In the genomic region with DNA sequence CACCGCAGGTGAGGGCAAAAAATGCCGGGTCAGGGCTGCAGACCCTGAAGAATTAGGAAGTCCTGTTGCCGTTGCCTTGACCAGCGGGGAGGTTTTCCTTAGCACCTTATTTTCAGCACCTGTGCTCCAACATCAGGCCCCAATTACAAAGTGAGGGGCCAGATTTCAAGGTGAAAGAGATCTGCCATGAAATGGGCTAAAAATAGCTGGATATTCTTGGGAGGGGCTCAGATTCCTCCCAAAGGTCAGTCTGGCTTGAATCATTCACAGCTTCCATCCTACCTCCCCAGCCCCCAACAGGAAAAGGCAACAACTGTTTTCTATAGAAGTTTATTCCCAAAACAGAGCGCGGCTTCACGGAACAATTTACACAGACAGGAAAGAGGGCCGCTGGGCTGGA, we compare ENCODE assay signal across 9 cellular contexts. TPM values are rescaled to one million over a fixed set of nuclear protein-coding genes. Genes with fewer than 3 reads are reported as not detected.
DNase-seq lines count a peak whose midpoint lies in the region; ATAC-seq, FAIRE-seq and TF ChIP-seq lines count a peak whose summit lies in the region.
"Had no signal": no experiment of that assay in that cellular context is flagged by ENCODE, and none has a peak within 500 bp of the region (broad histone marks: within the 10 kb centered on the region; RNA-seq: fewer than 3 reads in every experiment).

No MANE protein-coding gene starts in this region.

- peak in 1 of 5 donors; percentile 12 for DNase-seq in CD4-positive, alpha-beta memory T cell
- DNase-seq in PC-3 (no peak), endothelial cell of umbilical vein (ENCODE audit: low read depth, low spot score) (no peak), neuronal stem cell (ENCODE audit: low spot score) (no peak), NCI-H69 (lab: John Stamatoyannopoulos, UW) (no peak), D341Med (ENCODE audit: low spot score) (no peak)

- no peaks in the 10 kb centered on the region for H3K27me3 ChIP-seq in CD4-positive, alpha-beta memory T cell (ENCODE audit: insufficient read depth, low read length)
- no peaks in the 10 kb centered on the region for H3K27me3 ChIP-seq in PC-3 (ENCODE audit: low read length)
- H3K27me3 ChIP-seq in endothelial cell of umbilical vein (ENCODE audit: control insufficient read depth in 2 of 2, insufficient read depth in 2 of 2, low read length in 2 of 2) = no peaks in the 10 kb centered on the region
- no peaks in the 10 kb centered on the region for H3K27me3 ChIP-seq in neuronal stem cell (ENCODE audit: control insufficient read depth in 3 of 3, insufficient read depth in 3 of 3, low read depth in 1 of 3, low read length in 3 of 3)

- H3K4me3 Mint-ChIP-seq in CD4-positive, alpha-beta memory T cell = peak overlapping the region; percentile 86 to 92 (median 89)

- H3F3A ChIP-seq in PC-3 (ENCODE audit: low read length, unreplicated experiment) = no peaks in the 10 kb centered on the region

- no peak overlapping the region for H2BK15ac ChIP-seq in neuronal stem cell (ENCODE audit: low read length)

- H2BK5ac ChIP-seq in neuronal stem cell (ENCODE audit: low read length) = no peak overlapping the region

- peak overlapping the region in 3 of 7 donors; percentile 4 to 74 (median 29) for H3K27ac Mint-ChIP-seq in CD4-positive, alpha-beta memory T cell

- no peaks in the 10 kb centered on the region for H3K36me3 ChIP-seq in CD4-positive, alpha-beta memory T cell (ENCODE audit: insufficient read depth, low read length)
- H3K36me3 ChIP-seq in PC-3 (ENCODE audit: low read depth, low read length) (peaks cover 4% of the 10 kb centered on the region), endothelial cell of umbilical vein (ENCODE audit: control insufficient read depth in 2 of 2, extremely low read depth in 1 of 2, insufficient read depth in 2 of 2, low read length in 2 of 2) (peaks cover 0 to 11% of the 10 kb centered on the region in 2 experiments), neuronal stem cell (replicated peaks in 1 of 2; ENCODE audit: control insufficient read depth in 2 of 2, insufficient read depth in 2 of 2, low read length in 2 of 2) (peaks cover 34 to 65% of the 10 kb centered on the region in 2 donors)

- no peaks in the 10 kb centered on the region for H3K9me1 ChIP-seq in endothelial cell of umbilical vein (replicated peaks; ENCODE audit: control insufficient read depth, extremely low read depth, insufficient read depth, low read length)

- H3K9me2 ChIP-seq in PC-3 (replicated peaks; ENCODE audit: low read length) = no peaks in the 10 kb centered on the region

- peak overlapping the region; percentile 60 for H3K27ac ChIP-seq in CD4-positive, alpha-beta memory T cell (ENCODE audit: low read depth, low read length)
- H3K27ac ChIP-seq in PC-3 (ENCODE audit: low read length) (no peak overlapping the region), endothelial cell of umbilical vein (ENCODE audit: insufficient read depth, low read depth, low read length) (no peak overlapping the region), neuronal stem cell (replicated peaks; ENCODE audit: low read length) (peak overlapping the region; percentile 90)

- H3K9me3 Mint-ChIP-seq in CD4-positive, alpha-beta memory T cell = no peaks in the 10 kb centered on the region

- no peak overlapping the region for H4K91ac ChIP-seq in neuronal stem cell (ENCODE audit: low read depth, low read length, poor library complexity)

- dilution Hi-C loops in endothelial cell of umbilical vein (cut with MboI; ENCODE audit: extremely low pct_ligation_motif_present, low sequenced_read_pairs) = no loop called here

- peak overlapping the region; percentile 71 for H2AFZ ChIP-seq in PC-3 (ENCODE audit: low read length)
- H2AFZ ChIP-seq in endothelial cell of umbilical vein (ENCODE audit: low read depth, low read length) = peak overlapping the region; percentile 35
- peak overlapping the region; percentile 95 for H2AFZ ChIP-seq in neuronal stem cell (ENCODE audit: low read length)

- H3K79me2 ChIP-seq in PC-3 (ENCODE audit: low read length) (peaks cover 22% of the 10 kb centered on the region), endothelial cell of umbilical vein (ENCODE audit: control insufficient read depth, insufficient read depth, low read length) (no peaks in the 10 kb centered on the region)

- H3K9me3 ChIP-seq in CD4-positive, alpha-beta memory T cell (ENCODE audit: control insufficient read depth in 1 of 2, low read length in 2 of 2) = no peaks in the 10 kb centered on the region
- no peaks in the 10 kb centered on the region for H3K9me3 ChIP-seq in PC-3 (ENCODE audit: low read length)
- H3K9me3 ChIP-seq in endothelial cell of umbilical vein (replicated peaks; ENCODE audit: control insufficient read depth, insufficient read depth, low read length) = no peaks in the 10 kb centered on the region
- no peaks in the 10 kb centered on the region for H3K9me3 ChIP-seq in neuronal stem cell (replicated peaks in 1 of 2; ENCODE audit: control insufficient read depth in 2 of 2, insufficient read depth in 1 of 2, low read depth in 1 of 2, low read length in 2 of 2)

- intact Hi-C loops in CD4-positive, alpha-beta memory T cell (cut with micrococcal nuclease) = no loop called here
- intact Hi-C loops in PC-3 (cut with micrococcal nuclease) (no loop called here), endothelial cell of umbilical vein (cut with micrococcal nuclease) (no loop called here)

- H3K14ac ChIP-seq in neuronal stem cell (ENCODE audit: low read length) = no peak overlapping the region

- peak overlapping the region; percentile 18 for H2AK5ac ChIP-seq in neuronal stem cell (ENCODE audit: low read depth, low read length)

- no TSS peak for BruUV-seq in PC-3 (replicated peaks; lab: Mats Ljungman, UMichigan)
- no TSS peak for BruUV-seq in endothelial cell of umbilical vein (replicated peaks; lab: Mats Ljungman, UMichigan)

- POLR2A ChIA-PET in CD4-positive, alpha-beta memory T cell (lab: Charles Lee; ENCODE audit: partially characterized antibody) = interaction anchor here (0.5 to 2.6 kb wide), 8 partner anchors 21 to 393 kb away, joined by 3 to 14 read pairs (median 6); partner anchors contain the start of genes CCDC51, CELSR3, IMPDH2 and PFKFB4
- POLR2A ChIA-PET in PC-3 (lab: Charles Lee; ENCODE audit: unreplicated experiment) (interaction anchor here (0.6 kb wide), 1 partner anchor 211 kb away, joined by 4 read pairs; the partner anchor contains the start of gene PRKAR2A), endothelial cell of umbilical vein (lab: Charles Lee) (interaction anchor here (1.1 kb wide), 1 partner anchor 20 kb away, joined by 6 read pairs; no protein-coding TSS in a partner anchor)

- H4K20me1 ChIP-seq in PC-3 (ENCODE audit: low read length) = no peaks in the 10 kb centered on the region
- no peaks in the 10 kb centered on the region for H4K20me1 ChIP-seq in endothelial cell of umbilical vein (replicated peaks; ENCODE audit: control insufficient read depth, extremely low read depth, insufficient read depth, low read length)

- peak overlapping the region; percentile 45 for H3K23ac ChIP-seq in neuronal stem cell (ENCODE audit: low read depth, low read length, poor library complexity)

- peaks cover 0 to 1% of the 10 kb centered on the region in 2 donors for H3K27me3 Mint-ChIP-seq in CD4-positive, alpha-beta memory T cell

- H3K4me2 ChIP-seq in PC-3 (ENCODE audit: low read length) (peak overlapping the region; percentile 96), endothelial cell of umbilical vein (ENCODE audit: insufficient read depth, low read length) (peak overlapping the region; percentile 83), neuronal stem cell (ENCODE audit: insufficient read depth, low read length, poor library complexity, severe bottlenecking) (peak overlapping the region; percentile 70)

- CTCF ChIA-PET in CD4-positive, alpha-beta memory T cell (lab: Charles Lee; ENCODE audit: partially characterized antibody) = interaction anchor here (0.6 to 1.7 kb wide), 9 partner anchors 12 to 299 kb away, joined by 3 to 7 read pairs (median 4); partner anchors contain the start of gene TMEM89
- CTCF ChIA-PET in PC-3 (lab: Charles Lee) = interaction anchor here (0.5 to 1.4 kb wide), 5 partner anchors 50 to 104 kb away, joined by 3 to 6 read pairs (median 3); partner anchors contain the start of genes PFKFB4 and UCN2
- CTCF ChIA-PET in endothelial cell of umbilical vein (lab: Charles Lee) = interaction anchor here (0.8 to 4.5 kb wide), 16 partner anchors 10 to 200 kb away, joined by 3 to 32 read pairs (median 6); partner anchors contain the start of genes CELSR3, PFKFB4 and UQCRC1

- TF ChIP-seq CTCF in PC-3 (conservative IDR thresholded peaks at IDR 0.05; ENCODE audit: low read depth, low read length) = no peak
- TF ChIP-seq CTCF in endothelial cell of umbilical vein (IDR thresholded peaks at IDR 0.05; ENCODE audit: extremely low read depth in 1 of 2, insufficient read depth in 1 of 2, low read depth in 1 of 2, low read length in 2 of 2) = no peak

- ATAC-seq in PC-3 = no peak
- ATAC-seq in GM18873 (IDR thresholded peaks at IDR 0.05; ENCODE audit: low FRiP score, unreplicated experiment) = no peak
- ATAC-seq in GM19463 (IDR thresholded peaks at IDR 0.05; ENCODE audit: unreplicated experiment) = no peak

- peak overlapping the region; percentile 1 for H3K18ac ChIP-seq in neuronal stem cell (ENCODE audit: low read length)

- H3K4me1 Mint-ChIP-seq in CD4-positive, alpha-beta memory T cell = peaks cover 3 to 25% (median 15%) of the 10 kb centered on the region in 4 donors

- H3K4me1 ChIP-seq in CD4-positive, alpha-beta memory T cell (ENCODE audit: insufficient read depth, low read length) = peaks cover 18% of the 10 kb centered on the region
- H3K4me1 ChIP-seq in PC-3 (ENCODE audit: insufficient read depth, low read length) = peaks cover 26% of the 10 kb centered on the region
- peaks cover 17% of the 10 kb centered on the region for H3K4me1 ChIP-seq in endothelial cell of umbilical vein (ENCODE audit: control insufficient read depth, extremely low read depth, insufficient read depth, low read length)
- peaks cover 13 to 22% of the 10 kb centered on the region in 2 donors for H3K4me1 ChIP-seq in neuronal stem cell (ENCODE audit: control insufficient read depth in 2 of 2, insufficient read depth in 1 of 2, low read depth in 1 of 2, low read length in 2 of 2)

- H3K79me1 ChIP-seq in neuronal stem cell (ENCODE audit: low read depth, low read length) = peaks cover 8% of the 10 kb centered on the region

- no peak overlapping the region for H2BK120ac ChIP-seq in neuronal stem cell (ENCODE audit: low read depth, low read length)

- no peak for TF ChIP-seq POLR2A in endothelial cell of umbilical vein (IDR thresholded peaks at IDR 0.05; ENCODE audit: low read depth, low read length)

- no peak overlapping the region for H2BK12ac ChIP-seq in neuronal stem cell (ENCODE audit: low read length)

- peaks cover 0 to 4% of the 10 kb centered on the region in 2 donors for H3K36me3 Mint-ChIP-seq in CD4-positive, alpha-beta memory T cell

- no peak overlapping the region for H3K4ac ChIP-seq in neuronal stem cell (ENCODE audit: low read length)

- no peak overlapping the region for H4K8ac ChIP-seq in neuronal stem cell (ENCODE audit: low read depth, low read length)

- WGBS in neuronal stem cell (ENCODE audit: extremely low coverage in 2 of 2, insufficient read length in 2 of 2, insufficient replicate concordance in 1 of 2), 2 donors = no CpG with 5 or more reads among the region's 8 CpGs

- peak; percentile 61 for FAIRE-seq in endothelial cell of umbilical vein (lab: Jason Lieb, UNC)

- H3K9ac ChIP-seq in PC-3 (ENCODE audit: low read length) = peak overlapping the region; percentile 83
- peak overlapping the region; percentile 10 for H3K9ac ChIP-seq in endothelial cell of umbilical vein (replicated peaks; ENCODE audit: extremely low read depth, insufficient read depth, low read length)
- H3K9ac ChIP-seq in neuronal stem cell (ENCODE audit: low read depth, low read length, poor library complexity) = no peak overlapping the region

- peak overlapping the region; percentile 57 to 91 for H3K4me3 ChIP-seq in CD4-positive, alpha-beta memory T cell (ENCODE audit: low read length in 2 of 2)
- H3K4me3 ChIP-seq in PC-3 (ENCODE audit: low read length) (peak overlapping the region; percentile 90), endothelial cell of umbilical vein (replicated peaks in 1 of 3; ENCODE audit: insufficient read depth in 1 of 3, low read depth in 1 of 3, low read length in 3 of 3) (peak overlapping the region in 2 of 3 experiments; percentile 28 to 93), neuronal stem cell (ENCODE audit: low read length in 2 of 2) (peak overlapping the region; percentile 82 to 83)

RNA-seq across cellular contexts. Expression of gene SLC26A6, which starts 0.9 kb away (rescaled TPM):
- 10 to 100 TPM; 31.6 to 32.4 TPM for total RNA-seq in CD4-positive, alpha-beta memory T cell
- polyA plus RNA-seq in CD4-positive, alpha-beta memory T cell = 1 to 10 TPM; 3.0 to 3.5 TPM
- total RNA-seq in PC-3 (2014; rRNA removed) (38.1 and 44.9 TPM in 2 replicates), endothelial cell of umbilical vein (32.2 and 34.8 TPM in 2 replicates)
- polyA plus RNA-seq in endothelial cell of umbilical vein = 31.0 and 35.3 TPM in 2 replicates
- polyA plus RNA-seq in endothelial cell of umbilical vein (2011; cell fraction: cytosol; rRNA removed) = 11.0 and 13.2 TPM in 2 replicates
- polyA plus RNA-seq in endothelial cell of umbilical vein (2011; cell fraction: nucleus; rRNA removed) = 277 and 301 TPM in 2 replicates
- 16.9 and 17.3 TPM in 2 replicates for polyA plus RNA-seq in endothelial cell of umbilical vein (2012)
- polyA minus RNA-seq in endothelial cell of umbilical vein = 19.7 and 30.4 TPM in 2 replicates
- polyA minus RNA-seq in endothelial cell of umbilical vein (2011; cell fraction: cytosol; rRNA and poly(A)+ RNA removed) = 16.7 TPM
- polyA minus RNA-seq in endothelial cell of umbilical vein (2011; cell fraction: nucleus; rRNA and poly(A)+ RNA removed) = 43.9 and 50.3 TPM in 2 replicates
- polyA plus RNA-seq in neuronal stem cell (2013, experiment 1 of 2) = 30.0 TPM
- 29.9 TPM for polyA plus RNA-seq in neuronal stem cell (2013, experiment 2 of 2)

RNA-seq across cellular contexts. Expression of gene TMEM89, which starts 14.6 kb away (rescaled TPM):
- total RNA-seq in CD4-positive, alpha-beta memory T cell = not detected
- not detected for polyA plus RNA-seq in CD4-positive, alpha-beta memory T cell
- total RNA-seq in PC-3 (2014; rRNA removed) (not detected in 2 replicates), endothelial cell of umbilical vein (not detected in 2 replicates)
- polyA plus RNA-seq in endothelial cell of umbilical vein = not detected in 2 replicates
- polyA plus RNA-seq in endothelial cell of umbilical vein (2011; cell fraction: cytosol; rRNA removed) = not detected in 2 replicates
- 0.51 TPM in 1 of 2 replicates, not detected in the other for polyA plus RNA-seq in endothelial cell of umbilical vein (2011; cell fraction: nucleus; rRNA removed)
- polyA plus RNA-seq in endothelial cell of umbilical vein (2012) = not detected in 2 replicates
- not detected in 2 replicates for polyA minus RNA-seq in endothelial cell of umbilical vein
- polyA minus RNA-seq in endothelial cell of umbilical vein (2011; cell fraction: cytosol; rRNA and poly(A)+ RNA removed) = not detected
- not detected in 2 replicates for polyA minus RNA-seq in endothelial cell of umbilical vein (2011; cell fraction: nucleus; rRNA and poly(A)+ RNA removed)
- polyA plus RNA-seq in neuronal stem cell (2013, experiment 1 of 2) = 0.15 TPM
- not detected for polyA plus RNA-seq in neuronal stem cell (2013, experiment 2 of 2)
- total RNA-seq: mesenteric fat pad had no signal

RNA-seq across cellular contexts. Expression of gene CELSR3, which starts 26.5 kb away (rescaled TPM):
- 1 to 10 TPM; 3.3 to 3.5 TPM for total RNA-seq in CD4-positive, alpha-beta memory T cell
- under 1 TPM; 0.04 to 0.78 TPM for polyA plus RNA-seq in CD4-positive, alpha-beta memory T cell
- total RNA-seq in PC-3 (2014; rRNA removed) (0.92 and 1.1 TPM in 2 replicates), endothelial cell of umbilical vein (0.46 and 0.71 TPM in 2 replicates)
- 0.25 and 0.32 TPM in 2 replicates for polyA plus RNA-seq in endothelial cell of umbilical vein
- 0.12 and 0.16 TPM in 2 replicates for polyA plus RNA-seq in endothelial cell of umbilical vein (2011; cell fraction: cytosol; rRNA removed)
- polyA plus RNA-seq in endothelial cell of umbilical vein (2011; cell fraction: nucleus; rRNA removed) = 0.90 and 1.2 TPM in 2 replicates
- 0.24 and 0.37 TPM in 2 replicates for polyA plus RNA-seq in endothelial cell of umbilical vein (2012)
- 0.36 and 0.76 TPM in 2 replicates for polyA minus RNA-seq in endothelial cell of umbilical vein
- polyA minus RNA-seq in endothelial cell of umbilical vein (2011; cell fraction: cytosol; rRNA and poly(A)+ RNA removed) = 3.7 TPM
- polyA minus RNA-seq in endothelial cell of umbilical vein (2011; cell fraction: nucleus; rRNA and poly(A)+ RNA removed) = 0.82 and 1.0 TPM in 2 replicates
- polyA plus RNA-seq in neuronal stem cell (2013, experiment 1 of 2) = 8.4 TPM
- 8.5 TPM for polyA plus RNA-seq in neuronal stem cell (2013, experiment 2 of 2)

RNA-seq across cellular contexts. Expression of gene UQCRC1, which starts 26.7 kb away (rescaled TPM):
- total RNA-seq in CD4-positive, alpha-beta memory T cell = 10 to 100 TPM; 73.7 to 91.3 TPM
- polyA plus RNA-seq in CD4-positive, alpha-beta memory T cell = 100 to 1,000 TPM; 152 to 313 TPM
- total RNA-seq in PC-3 (2014; rRNA removed) (575 and 622 TPM in 2 replicates), endothelial cell of umbilical vein (184 and 186 TPM in 2 replicates)
- 415 and 427 TPM in 2 replicates for polyA plus RNA-seq in endothelial cell of umbilical vein
- 307 and 337 TPM in 2 replicates for polyA plus RNA-seq in endothelial cell of umbilical vein (2011; cell fraction: cytosol; rRNA removed)
- polyA plus RNA-seq in endothelial cell of umbilical vein (2011; cell fraction: nucleus; rRNA removed) = 290 and 315 TPM in 2 replicates
- 171 and 242 TPM in 2 replicates for polyA plus RNA-seq in endothelial cell of umbilical vein (2012)
- 542 and 636 TPM in 2 replicates for polyA minus RNA-seq in endothelial cell of umbilical vein
- polyA minus RNA-seq in endothelial cell of umbilical vein (2011; cell fraction: cytosol; rRNA and poly(A)+ RNA removed) = 468 TPM
- polyA minus RNA-seq in endothelial cell of umbilical vein (2011; cell fraction: nucleus; rRNA and poly(A)+ RNA removed) = 79.8 and 86.9 TPM in 2 replicates
- 137 TPM for polyA plus RNA-seq in neuronal stem cell (2013, experiment 1 of 2)
- polyA plus RNA-seq in neuronal stem cell (2013, experiment 2 of 2) = 134 TPM

RNA-seq across cellular contexts. Expression of gene COL7A1, which starts 41.0 kb away (rescaled TPM):
- total RNA-seq in CD4-positive, alpha-beta memory T cell = 1 to 10 TPM; 1.2 to 1.9 TPM
- polyA plus RNA-seq in CD4-positive, alpha-beta memory T cell = not detected
- total RNA-seq in PC-3 (2014; rRNA removed) = 7.9 and 10.6 TPM in 2 replicates
- total RNA-seq in endothelial cell of umbilical vein = 1.5 and 1.9 TPM in 2 replicates
- 0.55 and 1.1 TPM in 2 replicates for polyA plus RNA-seq in endothelial cell of umbilical vein
- polyA plus RNA-seq in endothelial cell of umbilical vein (2011; cell fraction: cytosol; rRNA removed) = 0.12 and 0.13 TPM in 2 replicates
- 4.9 and 6.0 TPM in 2 replicates for polyA plus RNA-seq in endothelial cell of umbilical vein (2011; cell fraction: nucleus; rRNA removed)
- polyA plus RNA-seq in endothelial cell of umbilical vein (2012) = 0.44 and 0.78 TPM in 2 replicates
- polyA minus RNA-seq in endothelial cell of umbilical vein = 0.19 and 1.2 TPM in 2 replicates
- 14.2 TPM for polyA minus RNA-seq in endothelial cell of umbilical vein (2011; cell fraction: cytosol; rRNA and poly(A)+ RNA removed)
- polyA minus RNA-seq in endothelial cell of umbilical vein (2011; cell fraction: nucleus; rRNA and poly(A)+ RNA removed) = 0.96 and 1.8 TPM in 2 replicates
- polyA plus RNA-seq in neuronal stem cell (2013, experiment 1 of 2) = 8.2 TPM
- 7.8 TPM for polyA plus RNA-seq in neuronal stem cell (2013, experiment 2 of 2)

Comparison
In these comparisons a context has a peak if more than half of its experiments do, and no peak if none do; other contexts are left out.
1. H3K27ac ChIP-seq: peak in CD4-positive, alpha-beta memory T cell (single experiment) and neuronal stem cell (single experiment); none in PC-3 (single experiment) and endothelial cell of umbilical vein (single experiment).
2. H2AFZ ChIP-seq: peak in every context shown above with its lines; median percentile 95 in neuronal stem cell; 71 in PC-3; 35 in endothelial cell of umbilical vein.
3. Peak in every context shown above with its lines, with median percentiles within 50 percentile points of each other: H3K4me3 ChIP-seq and H3K4me2 ChIP-seq.